In the genomic region with DNA sequence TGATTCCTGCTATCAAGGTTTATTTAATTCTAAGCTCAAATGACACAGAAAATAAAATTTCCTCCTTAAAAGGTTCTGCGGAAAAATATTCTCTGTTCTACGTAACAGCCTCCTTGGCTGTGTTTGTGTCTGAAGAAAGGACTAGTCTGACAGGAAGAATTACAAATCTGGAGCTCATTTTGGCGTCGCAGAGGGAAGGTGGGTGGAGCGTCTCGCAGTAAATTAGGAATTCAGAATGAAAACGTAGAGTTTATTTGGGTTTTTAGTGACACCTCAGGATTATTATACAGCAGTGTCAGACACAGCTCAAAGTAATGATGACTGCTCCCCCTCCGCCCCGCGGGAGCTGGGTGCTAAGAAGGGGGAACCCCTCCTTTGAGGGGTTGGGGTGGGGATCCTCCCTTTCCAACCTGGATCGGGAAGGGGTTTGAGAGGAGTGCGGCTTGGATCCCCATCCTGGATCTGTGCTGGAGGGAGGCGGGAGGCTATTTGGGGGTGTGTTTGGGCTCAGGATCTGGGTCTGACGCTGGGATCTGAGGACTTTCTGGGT, we compare ENCODE assay signal across 8 cellular contexts. TPM values are rescaled to one million over a fixed set of nuclear protein-coding genes. Genes with fewer than 3 reads are reported as not detected.
DNase-seq lines count a peak whose midpoint lies in the region; ATAC-seq and TF ChIP-seq lines count a peak whose summit lies in the region.

No MANE protein-coding gene starts in this region.

- peak overlapping the region; percentile 79 for H3K9ac ChIP-seq in OCI-LY3 (ENCODE audit: low read length)

- peaks cover 20% of the 10 kb centered on the region for H3K4me1 ChIP-seq in OCI-LY3 (ENCODE audit: low read length)
- peaks cover 47% of the 10 kb centered on the region for H3K4me1 ChIP-seq in vagina

- intact Hi-C loops in CD14-positive monocyte (cut with micrococcal nuclease), result loop anchor here in 1 of 2 donors (2.0 to 10.0 kb wide), 2 partner anchors 35 to 109 kb away; no protein-coding TSS in a partner anchor
- intact Hi-C loops in vagina (cut with DNase I), result no loop called here

- H3K27ac Mint-ChIP-seq in CD14-positive monocyte (peak overlapping the region; percentile 75 to 98 (median 95)), mesothelial cell of epicardium (peak overlapping the region; percentile 91)

- TF ChIP-seq POLR2A in vagina (IDR thresholded peaks at IDR 0.05), result peak in 1 of 2 donors; percentile 17

- H3K4me1 Mint-ChIP-seq in CD14-positive monocyte (peaks cover 43% of the 10 kb centered on the region), mesothelial cell of epicardium (peaks cover 36% of the 10 kb centered on the region)

- H3K36me3 ChIP-seq in OCI-LY3 (replicated peaks; ENCODE audit: low read depth, low read length) (no peaks in the 10 kb centered on the region), vagina (no peaks in the 10 kb centered on the region)

- H3K4me3 ChIP-seq in OCI-LY3 (ENCODE audit: low read length), result peak overlapping the region; percentile 85
- H3K4me3 ChIP-seq in vagina, result peak overlapping the region; percentile 84 to 92

- H3K9me3 Mint-ChIP-seq in CD14-positive monocyte (peaks cover 0 to 3% (median 0%) of the 10 kb centered on the region in 7 donors), mesothelial cell of epicardium (peaks cover 10% of the 10 kb centered on the region)

- H3K9me3 ChIP-seq in OCI-LY3 (ENCODE audit: insufficient read depth, low read length) (no peaks in the 10 kb centered on the region), vagina (no peaks in the 10 kb centered on the region)

- no peak for ATAC-seq in GM18861 (IDR thresholded peaks at IDR 0.05; ENCODE audit: unreplicated experiment)

- H3K27me3 Mint-ChIP-seq in CD14-positive monocyte (ENCODE audit: low read depth in 3 of 3) (peaks cover 0 to 5% (median 0%) of the 10 kb centered on the region in 3 donors), mesothelial cell of epicardium (ENCODE audit: low read depth) (no peaks in the 10 kb centered on the region)

- peaks cover 39% of the 10 kb centered on the region for H3K79me2 ChIP-seq in OCI-LY3 (ENCODE audit: low read length)

- H3K27me3 ChIP-seq in OCI-LY3 (ENCODE audit: low read depth, low read length) (no peaks in the 10 kb centered on the region), vagina (no peaks in the 10 kb centered on the region)

- H2AFZ ChIP-seq in OCI-LY3 (ENCODE audit: low read depth, low read length), result peak overlapping the region; percentile 56

- H4K20me1 ChIP-seq in OCI-LY3 (ENCODE audit: insufficient read depth, low read length), result peaks cover 20% of the 10 kb centered on the region

- no peak for DNase-seq in CD14-positive monocyte (ENCODE audit: low spot score)
- DNase-seq in dermis blood vessel endothelial cell, result peak; percentile 32
- DNase-seq in mesothelial cell of epicardium (ENCODE audit: low spot score in 2 of 2, unreplicated experiment in 2 of 2), result peak in 1 of 2 experiments; percentile 43
- DNase-seq in vagina (ENCODE audit: extremely low spot score in 2 of 2), result no peak
- no peak for DNase-seq in NCI-H187 treated with DMSO at 0.1 percent for 48 hours (lab: John Stamatoyannopoulos, UW)
- DNase-seq in SKM-1 (lab: John Stamatoyannopoulos, UW; ENCODE audit: unreplicated experiment), result no peak

- TF ChIP-seq CTCF in CD14-positive monocyte (IDR thresholded peaks at IDR 0.05) (no peak), OCI-LY3 (IDR thresholded peaks at IDR 0.05; ENCODE audit: low read depth, low read length) (no peak), mesothelial cell of epicardium (IDR thresholded peaks at IDR 0.05; ENCODE audit: unreplicated experiment) (no peak), vagina (IDR thresholded peaks at IDR 0.05) (no peak)

- H3K36me3 Mint-ChIP-seq in CD14-positive monocyte, result peaks cover 2% of the 10 kb centered on the region in 2 donors
- no peaks in the 10 kb centered on the region for H3K36me3 Mint-ChIP-seq in mesothelial cell of epicardium

- peak overlapping the region; percentile 99 for H3K4me2 ChIP-seq in OCI-LY3 (ENCODE audit: low read length)

- peak overlapping the region; percentile 96 to 99 for H3K4me3 Mint-ChIP-seq in CD14-positive monocyte
- H3K4me3 Mint-ChIP-seq in mesothelial cell of epicardium, result peak overlapping the region; percentile 82

- H3K27ac ChIP-seq in OCI-LY3 (ENCODE audit: low read length) (peak overlapping the region; percentile 63), vagina (peak overlapping the region; percentile 87)

RNA-seq across cellular contexts. Expression of a gene that starts 0.9 kb away (rescaled TPM):
- 10 to 100 TPM; 25.0 to 26.8 TPM for polyA plus RNA-seq in CD14-positive monocyte
- total RNA-seq in dermis blood vessel endothelial cell (17.0 and 18.4 TPM in 2 replicates), mesothelial cell of epicardium (77.5 to 79.7 TPM (median 79.6 TPM) in 3 replicates), vagina (23.8 TPM)
